14 cellular contexts compared by ENCODE assay signal in the genomic region with DNA sequence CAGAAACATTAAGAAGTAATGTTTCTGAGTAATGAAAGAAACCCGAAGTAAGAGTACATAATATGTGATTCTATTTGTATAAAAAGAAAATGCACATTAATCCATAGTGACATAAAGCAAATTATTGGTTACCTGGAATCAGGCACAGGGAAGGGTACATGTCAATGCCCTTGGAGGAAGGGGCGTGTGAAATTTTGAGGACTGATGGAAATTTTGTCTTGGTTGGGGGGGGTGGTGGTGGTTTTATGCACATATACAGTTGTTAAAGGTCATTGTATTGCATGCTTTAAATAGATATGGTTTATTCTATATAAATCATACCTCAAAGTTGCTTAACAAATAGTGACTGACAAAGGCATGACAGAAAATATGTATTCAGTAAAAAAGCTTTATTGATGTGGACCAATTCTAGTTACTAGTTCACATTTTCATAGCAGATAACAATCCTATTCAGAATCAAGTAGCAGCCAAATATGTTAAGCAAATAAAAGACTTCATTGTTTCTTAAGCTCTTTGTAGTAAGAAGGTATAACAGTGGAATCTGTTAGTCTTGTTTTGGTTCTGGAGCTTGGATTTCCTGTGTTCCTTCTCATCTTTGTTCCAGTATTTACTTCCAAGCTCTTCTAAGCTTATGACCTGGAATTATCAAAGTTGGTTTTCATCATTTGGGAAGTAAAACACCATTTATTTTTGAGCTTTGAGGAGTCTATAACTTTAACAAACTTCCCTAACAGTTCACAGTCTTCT.
"Had no signal": no experiment of that assay in that cellular context is flagged by ENCODE, and none has a peak within 500 bp of the region (broad histone marks: within the 10 kb centered on the region; RNA-seq: fewer than 3 reads in every experiment).

No MANE protein-coding gene starts in this region.

- H3K27me3 Mint-ChIP-seq: naive thymus-derived CD8-positive, alpha-beta T cell; T-helper 17 cell had no signal

- H3K4me3 Mint-ChIP-seq: naive thymus-derived CD8-positive, alpha-beta T cell; T-helper 17 cell had no signal

- H3K27ac ChIP-seq: stomach, testis, upper lobe of left lung, WERI-Rb-1 had no signal

- H3K4me1 ChIP-seq: testis had no signal

- H3K27me3 ChIP-seq: dorsolateral prefrontal cortex, stomach, testis, upper lobe of left lung had no signal

- H3K9me3 ChIP-seq: mucosa of descending colon, stomach, testis, upper lobe of left lung had no signal

- H3K36me3 ChIP-seq: stomach, upper lobe of left lung had no signal

- DNase-seq: activated CD4-positive, alpha-beta T cell treated with anti-CD3 and anti-CD28 coated beads, Interleukin-2, amount 50 U/mL, for 48 hours; activated gamma-delta T cell treated with Interleukin-2 at 50 U/mL for 16 hours; activated T-cell treated with anti-CD3 and anti-CD28 coated beads, Interleukin-2, amount 50 U/mL, for 1 hour; dorsolateral prefrontal cortex; mucosa of descending colon; naive thymus-derived CD8-positive, alpha-beta T cell; right cardiac atrium; stomach; T-helper 17 cell; testis; upper lobe of left lung; WERI-Rb-1 had no signal

- H3K4me3 ChIP-seq: dorsolateral prefrontal cortex, lung, mucosa of descending colon, stomach, testis, upper lobe of left lung had no signal

- FAIRE-seq: islet of Langerhans had no signal

- H3K9me3 Mint-ChIP-seq: naive thymus-derived CD8-positive, alpha-beta T cell had no signal
